16 cellular contexts compared by ENCODE assay signal in the genomic region with DNA sequence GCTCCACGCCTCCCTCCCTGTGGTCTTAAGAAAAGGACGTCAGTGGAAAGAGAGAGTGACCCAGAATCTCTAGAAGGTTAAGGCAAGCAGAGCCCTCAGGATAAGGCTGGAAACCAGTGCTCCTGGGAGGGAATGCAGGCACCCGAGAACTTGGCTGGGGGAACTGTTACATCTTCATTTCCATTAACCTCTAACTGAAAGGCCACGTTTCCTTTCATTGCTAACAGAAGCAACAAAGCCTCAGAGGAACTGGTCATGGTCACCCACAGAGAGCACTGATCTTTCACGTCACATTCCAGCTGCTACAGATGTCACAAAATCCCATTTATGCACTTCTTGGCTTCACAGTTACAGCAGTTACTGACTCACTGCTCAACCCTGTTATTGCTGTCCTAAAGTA. TPM values are rescaled to one million over a fixed set of nuclear protein-coding genes. Genes with fewer than 3 reads are reported as not detected.
A peak's percentile ranks its signal among the peaks of the same experiment; 100 is the strongest.
DNase-seq lines count a peak whose midpoint lies in the region; ATAC-seq and TF ChIP-seq lines count a peak whose summit lies in the region.
"Had no signal": no experiment of that assay in that cellular context is flagged by ENCODE, and none has a peak within 500 bp of the region (broad histone marks: within the 10 kb centered on the region; RNA-seq: fewer than 3 reads in every experiment).

No MANE protein-coding gene starts in this region.

- no peaks in the 10 kb centered on the region for H3K9me3 Mint-ChIP-seq in stimulated activated memory B cell treated with anti-CD40 and anti-IgM and Interleukin-4, amounts not matched to agents 10 μg/mL and 1 μg/mL and 100 μg/mL, for 72 hours
- H3K9me3 Mint-ChIP-seq: stimulated activated naive B cell treated with anti-CD40 and anti-IgM and Interleukin-4, amounts not matched to agents 10 μg/mL and 1 μg/mL and 100 μg/mL, for 72 hours had no signal

- H3K36me3 ChIP-seq in adipocyte (ENCODE audit: control insufficient read depth, insufficient read depth, low read length, severe bottlenecking) = no peaks in the 10 kb centered on the region
- H3K36me3 ChIP-seq in smooth muscle cell (ENCODE audit: low read depth) = no peaks in the 10 kb centered on the region
- H3K36me3 ChIP-seq: ovary had no signal

- H3K4me1 ChIP-seq in adipocyte (ENCODE audit: control insufficient read depth, insufficient read depth, low read length) = peaks cover 16% of the 10 kb centered on the region
- peaks cover 12% of the 10 kb centered on the region for H3K4me1 ChIP-seq in smooth muscle cell (ENCODE audit: low read depth)
- H3K4me1 ChIP-seq: Caco-2 had no signal

- no peaks in the 10 kb centered on the region for H4K20me1 ChIP-seq in smooth muscle cell (ENCODE audit: low read depth)

- peaks cover 25% of the 10 kb centered on the region for H3K36me3 Mint-ChIP-seq in stimulated activated memory B cell treated with anti-CD40 and anti-IgM and Interleukin-4, amounts not matched to agents 10 μg/mL and 1 μg/mL and 100 μg/mL, for 72 hours
- H3K36me3 Mint-ChIP-seq: activated CD8-positive, alpha-beta memory T cell treated with anti-CD3 and anti-CD28 coated beads, Interleukin-2, amount 10 ng/mL, durations not matched to agents 7 days and 5 days had no signal

- TF ChIP-seq CTCF in fibroblast of villous mesenchyme (IDR thresholded peaks at IDR 0.05; ENCODE audit: insufficient read depth, low read depth, low read length) (no peak), smooth muscle cell (IDR thresholded peaks at IDR 0.05; ENCODE audit: borderline replicate concordance, insufficient read depth, poor library complexity, severe bottlenecking) (no peak)

- H3K9ac ChIP-seq in adipocyte (ENCODE audit: low read length) (no peak overlapping the region), smooth muscle cell (ENCODE audit: low read depth) (no peak overlapping the region)

- 19% methylated on average over 5 of the region's 5 CpGs for WGBS in smooth muscle cell (ENCODE audit: low lambda C conversion rate)

- H3K27ac Mint-ChIP-seq in stimulated activated memory B cell treated with anti-CD40 and anti-IgM and Interleukin-4, amounts not matched to agents 10 μg/mL and 1 μg/mL and 100 μg/mL, for 72 hours = no peak overlapping the region
- H3K27ac Mint-ChIP-seq: activated CD8-positive, alpha-beta memory T cell treated with anti-CD3 and anti-CD28 coated beads, Interleukin-2, amount 10 ng/mL, durations not matched to agents 7 days and 5 days had no signal

- peak; percentile 59 for DNase-seq in adipocyte (ENCODE audit: low read depth)
- DNase-seq in fibroblast of villous mesenchyme (ENCODE audit: low read depth) = peak; percentile 78
- no peak for DNase-seq in smooth muscle cell (lab: John Stamatoyannopoulos, UW; ENCODE audit: unreplicated experiment)
- no peak for DNase-seq in activated naive CD4-positive, alpha-beta T cell treated with anti-CD3 and anti-CD28 coated beads, Interleukin-2, amount 50 U/mL, for 16 hours
- no peak for DNase-seq in DMS 273 (lab: John Stamatoyannopoulos, UW; ENCODE audit: unreplicated experiment)
- no peak for DNase-seq in NCI-H82 treated with DMSO at 0.1 percent for 48 hours (lab: John Stamatoyannopoulos, UW; ENCODE audit: unreplicated experiment)
- DNase-seq: activated CD8-positive, alpha-beta memory T cell treated with anti-CD3 and anti-CD28 coated beads, Interleukin-2, amount 10 ng/mL, durations not matched to agents 7 days and 5 days; Caco-2; NCI-H1436; NCI-H524; stimulated activated CD4-positive, alpha-beta T cell treated with anti-CD3 and anti-CD28 coated beads, Interleukin-2, amount 100 ng/mL, for 48 hours; stimulated activated naive B cell treated with anti-CD40 and anti-IgM and Interleukin-4, amounts not matched to agents 10 μg/mL and 1 μg/mL and 100 μg/mL, for 72 hours had no signal

- H3K4me3 ChIP-seq in adipocyte (ENCODE audit: low read length) = no peak overlapping the region
- H3K4me3 ChIP-seq in fibroblast of villous mesenchyme (ENCODE audit: low read depth, low read length) = no peak overlapping the region
- H3K4me3 ChIP-seq in smooth muscle cell = no peak overlapping the region
- H3K4me3 ChIP-seq: lung, ovary had no signal

- H3K4me3 Mint-ChIP-seq in stimulated activated memory B cell treated with anti-CD40 and anti-IgM and Interleukin-4, amounts not matched to agents 10 μg/mL and 1 μg/mL and 100 μg/mL, for 72 hours = no peak overlapping the region
- H3K4me3 Mint-ChIP-seq: activated CD8-positive, alpha-beta memory T cell treated with anti-CD3 and anti-CD28 coated beads, Interleukin-2, amount 10 ng/mL, durations not matched to agents 7 days and 5 days; stimulated activated naive B cell treated with anti-CD40 and anti-IgM and Interleukin-4, amounts not matched to agents 10 μg/mL and 1 μg/mL and 100 μg/mL, for 72 hours had no signal

- H3K4me2 ChIP-seq in smooth muscle cell = peak overlapping the region; percentile 25

- H3K9me3 ChIP-seq in adipocyte (ENCODE audit: control insufficient read depth, low read length) (no peaks in the 10 kb centered on the region), smooth muscle cell (replicated peaks; ENCODE audit: low read depth) (no peaks in the 10 kb centered on the region)
- H3K9me3 ChIP-seq: Caco-2, ovary had no signal

- peaks cover 4% of the 10 kb centered on the region for H3F3A ChIP-seq in smooth muscle cell (ENCODE audit: low read depth)

- H3K4me1 Mint-ChIP-seq in stimulated activated memory B cell treated with anti-CD40 and anti-IgM and Interleukin-4, amounts not matched to agents 10 μg/mL and 1 μg/mL and 100 μg/mL, for 72 hours = peaks cover 17% of the 10 kb centered on the region

- ATAC-seq in GM18511 (IDR thresholded peaks at IDR 0.05; ENCODE audit: unreplicated experiment) = peak; percentile 64
- no peak for ATAC-seq in stimulated activated memory B cell treated with anti-CD40 and anti-IgM and Interleukin-4, amounts not matched to agents 10 μg/mL and 1 μg/mL and 100 μg/mL, for 72 hours
- ATAC-seq: activated CD8-positive, alpha-beta memory T cell treated with anti-CD3 and anti-CD28 coated beads, Interleukin-2, amount 10 ng/mL, durations not matched to agents 7 days and 5 days had no signal

- peak overlapping the region; percentile 64 for H3K27ac ChIP-seq in smooth muscle cell (ENCODE audit: low read depth)

- no peaks in the 10 kb centered on the region for H3K79me2 ChIP-seq in smooth muscle cell (ENCODE audit: low read depth)

- H3K27me3 ChIP-seq in adipocyte (replicated peaks; ENCODE audit: control insufficient read depth, insufficient read depth, low read length) = peaks cover 18% of the 10 kb centered on the region
- no peaks in the 10 kb centered on the region for H3K27me3 ChIP-seq in smooth muscle cell (ENCODE audit: low read depth)
- H3K27me3 ChIP-seq: ovary had no signal

- H2AFZ ChIP-seq in smooth muscle cell (ENCODE audit: low read depth) = no peak overlapping the region

- H3K27me3 Mint-ChIP-seq in stimulated activated memory B cell treated with anti-CD40 and anti-IgM and Interleukin-4, amounts not matched to agents 10 μg/mL and 1 μg/mL and 100 μg/mL, for 72 hours = no peaks in the 10 kb centered on the region
- H3K27me3 Mint-ChIP-seq: activated CD8-positive, alpha-beta memory T cell treated with anti-CD3 and anti-CD28 coated beads, Interleukin-2, amount 10 ng/mL, durations not matched to agents 7 days and 5 days; stimulated activated naive B cell treated with anti-CD40 and anti-IgM and Interleukin-4, amounts not matched to agents 10 μg/mL and 1 μg/mL and 100 μg/mL, for 72 hours had no signal

RNA-seq across cellular contexts. Expression of a gene that starts 26.1 kb away (rescaled TPM):
- total RNA-seq in fibroblast of villous mesenchyme = 11.2 and 14.8 TPM in 2 replicates
- 3.0 and 4.7 TPM in 2 replicates for total RNA-seq in smooth muscle cell
- polyA plus RNA-seq in smooth muscle cell = 2.8 and 3.2 TPM in 2 replicates

Comparison
In these comparisons a context has a peak if more than half of its experiments do, and no peak if none do; other contexts are left out.
1. DNase-seq: peak in adipocyte (single experiment) and fibroblast of villous mesenchyme (single experiment); none in smooth muscle cell (single experiment), activated naive CD4-positive, alpha-beta T cell treated with anti-CD3 and anti-CD28 coated beads, Interleukin-2, amount 50 U/mL, for 16 hours (single experiment), DMS 273 (single experiment) and NCI-H82 treated with DMSO at 0.1 percent for 48 hours (single experiment).